ENCODE assay signal across 9 cellular contexts in the genomic region with DNA sequence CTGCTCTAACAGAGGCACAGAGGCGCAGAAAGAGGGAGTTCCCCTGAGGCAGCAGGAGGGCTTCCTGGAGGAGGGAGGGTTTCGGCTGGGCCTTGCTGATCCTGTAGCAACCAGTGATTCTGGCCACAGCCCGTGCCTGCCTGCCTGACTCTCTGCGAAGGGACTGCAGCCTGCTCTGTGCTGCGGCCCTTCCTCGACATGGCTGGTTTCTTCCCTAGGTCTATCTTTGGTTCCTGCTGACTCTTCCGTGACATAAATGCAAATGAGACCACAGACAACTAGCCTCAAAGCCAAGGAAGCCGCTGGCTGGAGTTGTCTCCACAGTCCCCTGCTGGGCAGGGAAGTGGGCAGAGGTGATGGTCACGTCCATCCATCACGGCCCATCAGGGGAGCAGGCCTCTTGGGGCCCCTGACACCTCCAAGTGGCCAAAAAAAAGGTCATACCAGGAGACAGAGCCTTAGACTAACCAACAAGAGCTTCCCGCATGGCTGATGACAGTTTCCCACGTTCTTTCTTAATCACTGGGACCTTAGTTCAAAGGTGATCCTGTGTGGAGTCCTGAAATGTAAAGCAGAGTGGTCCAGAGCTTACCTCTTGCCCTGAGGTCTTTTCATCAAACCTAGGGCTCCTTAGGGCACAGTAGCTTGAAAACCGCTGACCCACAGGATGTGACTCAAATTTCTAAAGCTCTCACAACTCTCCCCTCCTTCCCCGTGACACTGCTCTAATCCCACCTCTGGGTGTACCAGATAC. TPM values are rescaled to one million over a fixed set of nuclear protein-coding genes. Genes with fewer than 3 reads are reported as not detected.
DNase-seq lines count a peak whose midpoint lies in the region; ATAC-seq and TF ChIP-seq lines count a peak whose summit lies in the region.
"Had no signal": no experiment of that assay in that cellular context is flagged by ENCODE, and none has a peak within 500 bp of the region (broad histone marks: within the 10 kb centered on the region; RNA-seq: fewer than 3 reads in every experiment).

No MANE protein-coding gene starts in this region.

- no peaks in the 10 kb centered on the region for H3K9me3 ChIP-seq in SJSA1 (replicated peaks)
- no peaks in the 10 kb centered on the region for H3K9me3 ChIP-seq in esophagus muscularis mucosa
- no peaks in the 10 kb centered on the region for H3K9me3 ChIP-seq in skeletal muscle satellite cell (replicated peaks; ENCODE audit: low read length)

- 85% methylated on average over 11 of the region's 14 CpGs for WGBS in esophagus muscularis mucosa

- H3K4me1 ChIP-seq in SJSA1 (replicated peaks) (peaks cover 49% of the 10 kb centered on the region), esophagus muscularis mucosa (peaks cover 72 to 93% (median 88%) of the 10 kb centered on the region in 4 donors), skeletal muscle satellite cell (ENCODE audit: control insufficient read depth, insufficient read depth, low read length) (peaks cover 75% of the 10 kb centered on the region)

- peak overlapping the region; percentile 89 for H3K27ac ChIP-seq in SJSA1
- H3K27ac ChIP-seq in esophagus muscularis mucosa (replicated peaks in 1 of 4) = peak overlapping the region; percentile 68 to 76 (median 74)
- H3K27ac ChIP-seq: cardiac muscle cell had no signal

- TF ChIP-seq POLR2A in esophagus muscularis mucosa (IDR thresholded peaks at IDR 0.05; ENCODE audit: low read depth) = no peak

- TF ChIP-seq CTCF in esophagus muscularis mucosa (IDR thresholded peaks at IDR 0.05) = no peak

- intact Hi-C loops in esophagus muscularis mucosa (cut with DNase I) = no loop called here

- DNase-seq in A172 (ENCODE audit: low spot score) (peak; percentile 92), SJSA1 (ENCODE audit: low read depth in 1 of 2, low spot score in 2 of 2) (peak in 1 of 2 experiments; percentile 52), esophagus muscularis mucosa (ENCODE audit: extremely low spot score) (no peak), NCI-H1105 treated with DMSO at 0.1 percent for 48 hours (lab: John Stamatoyannopoulos, UW) (no peak), NCI-H146 (lab: John Stamatoyannopoulos, UW) (no peak)

- peak overlapping the region; percentile 45 for H3K9ac ChIP-seq in skeletal muscle satellite cell (ENCODE audit: low read depth, low read length)

- H3K36me3 ChIP-seq in SJSA1 (peaks cover 9% of the 10 kb centered on the region; the same call in 1 of the 2 replicates), esophagus muscularis mucosa (peaks cover 0 to 6% (median 1%) of the 10 kb centered on the region in 4 donors), skeletal muscle satellite cell (ENCODE audit: insufficient read depth, low read length) (no peaks in the 10 kb centered on the region)
- H3K36me3 ChIP-seq: cardiac muscle cell had no signal

- TF ChIP-seq EP300 in esophagus muscularis mucosa (IDR thresholded peaks at IDR 0.05) = no peak

- peak overlapping the region; percentile 16 for H3K4me2 ChIP-seq in skeletal muscle satellite cell (ENCODE audit: low read length)

- ATAC-seq in GM18907 (IDR thresholded peaks at IDR 0.05; ENCODE audit: unreplicated experiment) (peak; percentile 91), HG03039 (IDR thresholded peaks at IDR 0.05; ENCODE audit: unreplicated experiment) (peak; percentile 90)

- H3K4me3 ChIP-seq in SJSA1 = no peak overlapping the region
- no peak overlapping the region for H3K4me3 ChIP-seq in esophagus muscularis mucosa
- H3K4me3 ChIP-seq in skeletal muscle satellite cell (ENCODE audit: low read length) = no peak overlapping the region
- H3K4me3 ChIP-seq: cardiac muscle cell had no signal

- H3K27me3 ChIP-seq in SJSA1 (replicated peaks) = no peaks in the 10 kb centered on the region
- H3K27me3 ChIP-seq in esophagus muscularis mucosa = no peaks in the 10 kb centered on the region
- H3K27me3 ChIP-seq in skeletal muscle satellite cell (ENCODE audit: control insufficient read depth, insufficient read depth, low read length) = no peaks in the 10 kb centered on the region
- H3K27me3 ChIP-seq: cardiac muscle cell had no signal

RNA-seq across cellular contexts. Expression of a gene that starts 55.3 kb away (rescaled TPM):
- total RNA-seq in A172 (2014; rRNA removed; shearing (Covaris generic)) = 32.3 and 43.9 TPM in 2 replicates
- total RNA-seq in SJSA1 (2014; rRNA removed; shearing (Covaris generic)) = 17.2 and 32.3 TPM in 2 replicates
- total RNA-seq in esophagus muscularis mucosa = 10 to 100 TPM; 42.6 to 95.6 (median 60.0) TPM
- 18.1 and 34.2 TPM in 2 replicates for total RNA-seq in skeletal muscle satellite cell (2012; rRNA removed)
